ENCODE assay signal across 1 cellular context in genomic region chr12:106224392-106224706, GRCh38.
TF ChIP-seq lines count a peak whose summit lies in the region.

No MANE protein-coding gene starts in this region.

TF ChIP-seq in GM23338, 12 proteins besides CTCF, POLR2A, EP300 and RAD21:
- TF ChIP-seq, protein P1, sequence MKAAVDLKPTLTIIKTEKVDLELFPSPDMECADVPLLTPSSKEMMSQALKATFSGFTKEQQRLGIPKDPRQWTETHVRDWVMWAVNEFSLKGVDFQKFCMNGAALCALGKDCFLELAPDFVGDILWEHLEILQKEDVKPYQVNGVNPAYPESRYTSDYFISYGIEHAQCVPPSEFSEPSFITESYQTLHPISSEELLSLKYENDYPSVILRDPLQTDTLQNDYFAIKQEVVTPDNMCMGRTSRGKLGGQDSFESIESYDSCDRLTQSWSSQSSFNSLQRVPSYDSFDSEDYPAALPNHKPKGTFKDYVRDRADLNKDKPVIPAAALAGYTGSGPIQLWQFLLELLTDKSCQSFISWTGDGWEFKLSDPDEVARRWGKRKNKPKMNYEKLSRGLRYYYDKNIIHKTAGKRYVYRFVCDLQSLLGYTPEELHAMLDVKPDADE (IDR thresholded peaks at IDR 0.05), result no peak
- TF ChIP-seq CREB1 (CRISPR knock-in tag; IDR thresholded peaks at IDR 0.05; ENCODE audit: low read depth) (no peak), NANOG (IDR thresholded peaks at IDR 0.05; ENCODE audit: borderline replicate concordance) (no peak), EZH2phosphoT487 (IDR thresholded peaks at IDR 0.05; ENCODE audit: unreplicated experiment) (no peak), EZH2 (IDR thresholded peaks at IDR 0.05; ENCODE audit: low read depth, unreplicated experiment) (no peak)
- TF ChIP-seq, protein P2, sequence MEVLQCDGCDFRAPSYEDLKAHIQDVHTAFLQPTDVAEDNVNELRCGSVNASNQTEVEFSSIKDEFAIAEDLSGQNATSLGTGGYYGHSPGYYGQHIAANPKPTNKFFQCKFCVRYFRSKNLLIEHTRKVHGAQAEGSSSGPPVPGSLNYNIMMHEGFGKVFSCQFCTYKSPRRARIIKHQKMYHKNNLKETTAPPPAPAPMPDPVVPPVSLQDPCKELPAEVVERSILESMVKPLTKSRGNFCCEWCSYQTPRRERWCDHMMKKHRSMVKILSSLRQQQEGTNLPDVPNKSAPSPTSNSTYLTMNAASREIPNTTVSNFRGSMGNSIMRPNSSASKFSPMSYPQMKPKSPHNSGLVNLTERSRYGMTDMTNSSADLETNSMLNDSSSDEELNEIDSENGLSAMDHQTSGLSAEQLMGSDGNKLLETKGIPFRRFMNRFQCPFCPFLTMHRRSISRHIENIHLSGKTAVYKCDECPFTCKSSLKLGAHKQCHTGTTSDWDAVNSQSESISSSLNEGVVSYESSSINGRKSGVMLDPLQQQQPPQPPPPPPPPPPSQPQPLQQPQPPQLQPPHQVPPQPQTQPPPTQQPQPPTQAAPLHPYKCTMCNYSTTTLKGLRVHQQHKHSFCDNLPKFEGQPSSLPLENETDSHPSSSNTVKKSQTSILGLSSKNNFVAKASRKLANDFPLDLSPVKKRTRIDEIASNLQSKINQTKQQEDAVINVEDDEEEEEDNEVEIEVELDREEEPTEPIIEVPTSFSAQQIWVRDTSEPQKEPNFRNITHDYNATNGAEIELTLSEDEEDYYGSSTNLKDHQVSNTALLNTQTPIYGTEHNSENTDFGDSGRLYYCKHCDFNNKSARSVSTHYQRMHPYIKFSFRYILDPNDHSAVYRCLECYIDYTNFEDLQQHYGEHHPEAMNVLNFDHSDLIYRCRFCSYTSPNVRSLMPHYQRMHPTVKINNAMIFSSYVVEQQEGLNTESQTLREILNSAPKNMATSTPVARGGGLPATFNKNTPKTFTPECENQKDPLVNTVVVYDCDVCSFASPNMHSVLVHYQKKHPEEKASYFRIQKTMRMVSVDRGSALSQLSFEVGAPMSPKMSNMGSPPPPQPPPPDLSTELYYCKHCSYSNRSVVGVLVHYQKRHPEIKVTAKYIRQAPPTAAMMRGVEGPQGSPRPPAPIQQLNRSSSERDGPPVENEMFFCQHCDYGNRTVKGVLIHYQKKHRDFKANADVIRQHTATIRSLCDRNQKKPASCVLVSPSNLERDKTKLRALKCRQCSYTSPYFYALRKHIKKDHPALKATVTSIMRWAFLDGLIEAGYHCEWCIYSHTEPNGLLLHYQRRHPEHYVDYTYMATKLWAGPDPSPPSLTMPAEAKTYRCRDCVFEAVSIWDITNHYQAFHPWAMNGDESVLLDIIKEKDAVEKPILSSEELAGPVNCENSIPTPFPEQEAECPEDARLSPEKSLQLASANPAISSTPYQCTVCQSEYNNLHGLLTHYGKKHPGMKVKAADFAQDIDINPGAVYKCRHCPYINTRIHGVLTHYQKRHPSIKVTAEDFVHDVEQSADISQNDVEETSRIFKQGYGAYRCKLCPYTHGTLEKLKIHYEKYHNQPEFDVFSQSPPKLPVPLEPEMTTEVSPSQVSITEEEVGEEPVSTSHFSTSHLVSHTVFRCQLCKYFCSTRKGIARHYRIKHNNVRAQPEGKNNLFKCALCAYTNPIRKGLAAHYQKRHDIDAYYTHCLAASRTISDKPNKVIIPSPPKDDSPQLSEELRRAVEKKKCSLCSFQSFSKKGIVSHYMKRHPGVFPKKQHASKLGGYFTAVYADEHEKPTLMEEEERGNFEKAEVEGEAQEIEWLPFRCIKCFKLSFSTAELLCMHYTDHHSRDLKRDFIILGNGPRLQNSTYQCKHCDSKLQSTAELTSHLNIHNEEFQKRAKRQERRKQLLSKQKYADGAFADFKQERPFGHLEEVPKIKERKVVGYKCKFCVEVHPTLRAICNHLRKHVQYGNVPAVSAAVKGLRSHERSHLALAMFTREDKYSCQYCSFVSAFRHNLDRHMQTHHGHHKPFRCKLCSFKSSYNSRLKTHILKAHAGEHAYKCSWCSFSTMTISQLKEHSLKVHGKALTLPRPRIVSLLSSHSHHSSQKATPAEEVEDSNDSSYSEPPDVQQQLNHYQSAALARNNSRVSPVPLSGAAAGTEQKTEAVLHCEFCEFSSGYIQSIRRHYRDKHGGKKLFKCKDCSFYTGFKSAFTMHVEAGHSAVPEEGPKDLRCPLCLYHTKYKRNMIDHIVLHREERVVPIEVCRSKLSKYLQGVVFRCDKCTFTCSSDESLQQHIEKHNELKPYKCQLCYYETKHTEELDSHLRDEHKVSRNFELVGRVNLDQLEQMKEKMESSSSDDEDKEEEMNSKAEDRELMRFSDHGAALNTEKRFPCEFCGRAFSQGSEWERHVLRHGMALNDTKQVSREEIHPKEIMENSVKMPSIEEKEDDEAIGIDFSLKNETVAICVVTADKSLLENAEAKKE (CRISPR knock-in tag; IDR thresholded peaks at IDR 0.05), result no peak
